Comparison of ENCODE assay signal across 10 cellular contexts in genomic region chr1:54460346-54460745, GRCh38. TPM values are rescaled to one million over a fixed set of nuclear protein-coding genes. Genes with fewer than 3 reads are reported as not detected.
A peak's percentile ranks its signal among the peaks of the same experiment; 100 is the strongest.
DNase-seq lines count a peak whose midpoint lies in the region; ATAC-seq and TF ChIP-seq lines count a peak whose summit lies in the region.
"Had no signal": no experiment of that assay in that cellular context is flagged by ENCODE, and none has a peak within 500 bp of the region (broad histone marks: within the 10 kb centered on the region; RNA-seq: fewer than 3 reads in every experiment).

No MANE protein-coding gene starts in this region.

- H3K27ac Mint-ChIP-seq in activated CD4-positive, alpha-beta memory T cell treated with anti-CD3 and anti-CD28 coated beads for 36 hours = peak overlapping the region; percentile 56
- H3K27ac Mint-ChIP-seq in effector memory CD8-positive, alpha-beta T cell = peak overlapping the region; percentile 38 to 80
- H3K27ac Mint-ChIP-seq in type B pancreatic cell = peak overlapping the region; percentile 27

- no peaks in the 10 kb centered on the region for H3K9me3 Mint-ChIP-seq in activated CD4-positive, alpha-beta memory T cell treated with anti-CD3 and anti-CD28 coated beads for 36 hours
- no peaks in the 10 kb centered on the region for H3K9me3 Mint-ChIP-seq in effector memory CD8-positive, alpha-beta T cell
- no peaks in the 10 kb centered on the region for H3K9me3 Mint-ChIP-seq in type B pancreatic cell

- DNase-seq in stimulated activated naive CD4-positive, alpha-beta T cell (lab: John Stamatoyannopoulos, UW) = peak in 5 of 6 experiments; percentile 66 to 88 (median 83)
- no peak for DNase-seq in stimulated activated naive CD4-positive, alpha-beta T cell treated with Interleukin-2 at 50 U/mL for 16 hours (lab: John Stamatoyannopoulos, UW)
- DNase-seq in activated CD4-positive, alpha-beta memory T cell treated with anti-CD3 and anti-CD28 coated beads for 36 hours = peak; percentile 61
- no peak for DNase-seq in effector memory CD8-positive, alpha-beta T cell
- no peak for DNase-seq in type B pancreatic cell (ENCODE audit: extremely low spot score, unreplicated experiment)
- no peak for DNase-seq in NCI-H1417 (lab: John Stamatoyannopoulos, UW)
- DNase-seq: AML-193 had no signal

- no peaks in the 10 kb centered on the region for H3K36me3 Mint-ChIP-seq in activated CD4-positive, alpha-beta memory T cell treated with anti-CD3 and anti-CD28 coated beads for 36 hours
- no peaks in the 10 kb centered on the region for H3K36me3 Mint-ChIP-seq in effector memory CD8-positive, alpha-beta T cell (ENCODE audit: insufficient read depth)
- no peaks in the 10 kb centered on the region for H3K36me3 Mint-ChIP-seq in type B pancreatic cell

- POLR2A ChIA-PET in activated CD4-positive, alpha-beta memory T cell treated with anti-CD3 and anti-CD28 coated beads for 36 hours (lab: Charles Lee) = no interaction called here

- no peaks in the 10 kb centered on the region for H3K27me3 Mint-ChIP-seq in activated CD4-positive, alpha-beta memory T cell treated with anti-CD3 and anti-CD28 coated beads for 36 hours
- H3K27me3 Mint-ChIP-seq in effector memory CD8-positive, alpha-beta T cell = no peaks in the 10 kb centered on the region
- no peaks in the 10 kb centered on the region for H3K27me3 Mint-ChIP-seq in type B pancreatic cell

- CTCF ChIA-PET in activated CD4-positive, alpha-beta memory T cell treated with anti-CD3 and anti-CD28 coated beads for 36 hours (lab: Charles Lee) = interaction anchor here (0.6 kb wide), 1 partner anchor 29 kb away, joined by 3 read pairs; no protein-coding TSS in a partner anchor

- peaks cover 40% of the 10 kb centered on the region for H3K4me1 Mint-ChIP-seq in activated CD4-positive, alpha-beta memory T cell treated with anti-CD3 and anti-CD28 coated beads for 36 hours (ENCODE audit: low read depth)
- peaks cover 37 to 41% of the 10 kb centered on the region in 2 donors for H3K4me1 Mint-ChIP-seq in effector memory CD8-positive, alpha-beta T cell (ENCODE audit: low read depth in 2 of 2)
- peaks cover 53% of the 10 kb centered on the region for H3K4me1 Mint-ChIP-seq in type B pancreatic cell (ENCODE audit: unreplicated experiment)

- intact Hi-C loops in activated CD4-positive, alpha-beta memory T cell treated with anti-CD3 and anti-CD28 coated beads for 36 hours (cut with micrococcal nuclease) = no loop called here

- no peak overlapping the region for H3K4me3 Mint-ChIP-seq in activated CD4-positive, alpha-beta memory T cell treated with anti-CD3 and anti-CD28 coated beads for 36 hours
- no peak overlapping the region for H3K4me3 Mint-ChIP-seq in effector memory CD8-positive, alpha-beta T cell
- H3K4me3 Mint-ChIP-seq in type B pancreatic cell = peak overlapping the region; percentile 54

- no peak for TF ChIP-seq CTCF in type B pancreatic cell (conservative IDR thresholded peaks at IDR 0.05)

- ATAC-seq in effector memory CD8-positive, alpha-beta T cell (replicated peaks) = peak; percentile 78
- ATAC-seq in HG02938 (IDR thresholded peaks at IDR 0.05; ENCODE audit: unreplicated experiment) = no peak
- no peak for ATAC-seq in GM19328 (IDR thresholded peaks at IDR 0.05; ENCODE audit: unreplicated experiment)
- ATAC-seq: left lobe of liver had no signal

RNA-seq across cellular contexts. Expression of gene SSBP3, which starts 54.2 kb away (rescaled TPM):
- total RNA-seq in activated CD4-positive, alpha-beta memory T cell treated with anti-CD3 and anti-CD28 coated beads for 36 hours = 10 to 100 TPM; 44.4 to 49.6 TPM
- 69.5 and 129 TPM in 2 replicates for total RNA-seq in type B pancreatic cell (ENCODE audit: low replicate concordance)

Comparison
In these comparisons a context has a peak if more than half of its experiments do, and no peak if none do; other contexts are left out.
1. DNase-seq: peak in stimulated activated naive CD4-positive, alpha-beta T cell (5 of 6) and activated CD4-positive, alpha-beta memory T cell treated with anti-CD3 and anti-CD28 coated beads for 36 hours (single experiment); none in stimulated activated naive CD4-positive, alpha-beta T cell treated with Interleukin-2 at 50 U/mL for 16 hours (single experiment), effector memory CD8-positive, alpha-beta T cell (0 of 3), type B pancreatic cell (single experiment) and NCI-H1417 (0 of 3).
2. Peak in every context shown above with its lines, with median percentiles within 50 percentile points of each other: H3K27ac Mint-ChIP-seq.